Comparison of ENCODE assay signal across 1 cellular context in the genomic region with DNA sequence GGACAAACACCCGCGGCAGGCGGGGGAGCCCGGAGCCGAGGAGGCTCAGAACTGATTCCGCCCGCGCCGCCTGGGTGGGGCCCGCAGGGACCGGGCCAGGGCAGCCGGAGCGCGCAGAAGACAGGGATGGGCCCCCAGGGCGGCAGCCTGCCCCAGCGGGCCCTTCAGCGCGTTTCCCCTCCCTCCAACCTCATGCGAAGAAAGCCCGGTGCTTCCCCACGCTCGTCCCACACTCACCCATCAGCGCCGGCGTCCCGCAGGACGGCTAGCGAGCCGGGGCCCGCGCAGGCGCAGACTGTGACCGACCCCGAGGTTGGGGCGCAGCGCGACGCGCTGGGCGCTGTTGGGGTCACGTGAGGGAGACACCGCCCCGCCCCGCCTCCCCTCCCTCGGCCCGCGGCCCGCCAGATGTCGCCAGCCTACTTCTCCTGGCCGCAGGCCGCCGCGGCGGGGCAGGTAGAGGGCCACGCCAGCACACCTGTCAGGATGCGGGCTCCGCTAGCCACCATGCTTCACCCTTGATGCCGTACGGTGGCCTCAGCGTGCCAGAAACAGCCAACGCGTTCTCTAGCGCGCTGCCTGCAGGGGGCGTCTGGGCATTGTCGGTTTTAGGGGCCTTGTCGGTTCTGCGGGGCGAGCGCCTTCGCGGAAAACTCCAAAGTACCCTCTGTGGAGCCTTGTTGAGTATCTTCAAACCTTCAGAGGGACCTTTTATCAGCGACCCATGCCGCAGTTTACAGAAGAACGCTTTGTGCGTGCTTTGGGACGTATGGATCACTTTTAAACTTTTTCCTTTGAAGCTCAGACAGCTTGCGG.
TF ChIP-seq lines count a peak whose summit lies in the region.

A gene with protein sequence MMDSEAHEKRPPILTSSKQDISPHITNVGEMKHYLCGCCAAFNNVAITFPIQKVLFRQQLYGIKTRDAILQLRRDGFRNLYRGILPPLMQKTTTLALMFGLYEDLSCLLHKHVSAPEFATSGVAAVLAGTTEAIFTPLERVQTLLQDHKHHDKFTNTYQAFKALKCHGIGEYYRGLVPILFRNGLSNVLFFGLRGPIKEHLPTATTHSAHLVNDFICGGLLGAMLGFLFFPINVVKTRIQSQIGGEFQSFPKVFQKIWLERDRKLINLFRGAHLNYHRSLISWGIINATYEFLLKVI (minus strand): TSS at position 297 of the 816 bp plus-strand sequence. CDS start 15,577 bp downstream, outside the sequence.

TF ChIP-seq in K562, 482 proteins besides CTCF, POLR2A, EP300 and RAD21 (continued from another document and continues in another):
- TF ChIP-seq ZBTB34 (CRISPR knock-in tag; IDR thresholded peaks at IDR 0.05) (no peak), TCF7L2 (IDR thresholded peaks at IDR 0.05; ENCODE audit: low read depth, low read length) (no peak), PTRF (tag; IDR thresholded peaks at IDR 0.05) (no peak), RBFOX2 (IDR thresholded peaks at IDR 0.05; ENCODE audit: low read depth, low read length) (peak; percentile 89), LEF1 (IDR thresholded peaks at IDR 0.05) (peak; percentile 53; the same call in 1 of the 2 replicates), PCBP2 (IDR thresholded peaks at IDR 0.05; ENCODE audit: low read depth, low read length, poor library complexity, severe bottlenecking) (no peak), TAL1 (IDR thresholded peaks at IDR 0.05) (no peak), HOXB6 (CRISPR knock-in tag; IDR thresholded peaks at IDR 0.05; ENCODE audit: borderline replicate concordance) (no peak), RFX7 (CRISPR knock-in tag; IDR thresholded peaks at IDR 0.05) (no peak), GATAD2A (IDR thresholded peaks at IDR 0.05) (peak; percentile 56; the same call in 1 of the 2 replicates), ZNF134 (CRISPR knock-in tag; conservative IDR thresholded peaks at IDR 0.05) (no peak; the same call in 1 of the 2 replicates), ARID2 (IDR thresholded peaks at IDR 0.05) (no peak; the same call in 1 of the 2 replicates), HNRNPH1 (optimal IDR thresholded peaks at IDR 0.05; ENCODE audit: low read depth, low read length) (no peak), HDAC8 (tag; IDR thresholded peaks at IDR 0.05) (0 out of 2 replicates have a peak, but pooled peaks have one; percentile 68), SMARCB1 (IDR thresholded peaks at IDR 0.05; ENCODE audit: insufficient read length, low read depth) (no peak), ZNF316 (IDR thresholded peaks at IDR 0.05) (no peak), DIDO1 (tag; IDR thresholded peaks at IDR 0.05; ENCODE audit: low read depth) (peak; percentile 93), ZNF584 (CRISPR knock-in tag; IDR thresholded peaks at IDR 0.05; ENCODE audit: low read depth) (no peak), ZNF511 (CRISPR knock-in tag; IDR thresholded peaks at IDR 0.05) (peak; percentile 88), ZNF764 (CRISPR knock-in tag; IDR thresholded peaks at IDR 0.05; ENCODE audit: low read depth) (no peak), FOXP1 (CRISPR knock-in tag; IDR thresholded peaks at IDR 0.05) (peak; percentile 15), ZKSCAN3 (CRISPR knock-in tag; IDR thresholded peaks at IDR 0.05) (0 out of 2 replicates have a peak, but pooled peaks have one; percentile 21), NR4A1 (CRISPR knock-in tag; IDR thresholded peaks at IDR 0.05) (peak; percentile 95), NR4A1 (tag; IDR thresholded peaks at IDR 0.05) (peak; percentile 52; the same call in 1 of the 2 replicates), TAF7 (tag; IDR thresholded peaks at IDR 0.05) (peak; percentile 43; the same call in 1 of the 2 replicates), FOS (IDR thresholded peaks at IDR 0.05; ENCODE audit: extremely low read depth, insufficient read length) (no peak), HDAC1 (IDR thresholded peaks at IDR 0.05) (peak; percentile 57 to 95; a peak in 3 of 4 replicates), MEIS2 (IDR thresholded peaks at IDR 0.05; ENCODE audit: partially characterized antibody) (peak; percentile 76), NCOR1 (IDR thresholded peaks at IDR 0.05) (peak; percentile 63), SP1 (CRISPR knock-in tag; IDR thresholded peaks at IDR 0.05) (no peak; the same call in 1 of the 2 replicates), MCM5 (IDR thresholded peaks at IDR 0.05; ENCODE audit: low read depth) (no peak), FIP1L1 (IDR thresholded peaks at IDR 0.05; ENCODE audit: low read depth, low read length, poor library complexity, severe bottlenecking) (no peak), RHOXF2B (CRISPR knock-in tag; conservative IDR thresholded peaks at IDR 0.05) (no peak), BRD4 (IDR thresholded peaks at IDR 0.05) (no peak), TBP (optimal IDR thresholded peaks at IDR 0.05; ENCODE audit: low read depth, low read length) (peak; percentile 66), PHF20 (IDR thresholded peaks at IDR 0.05; ENCODE audit: partially characterized antibody) (peak; percentile 85), NR3C1 (CRISPR knock-in tag; IDR thresholded peaks at IDR 0.05) (no peak), CAMTA2 (CRISPR knock-in tag; conservative IDR thresholded peaks at IDR 0.05) (no peak), HMGN3 (IDR thresholded peaks at IDR 0.05; ENCODE audit: borderline replicate concordance, extremely low read depth, insufficient read length, low read depth, low read length) (peak; percentile 63), EWSR1 (IDR thresholded peaks at IDR 0.05; ENCODE audit: borderline replicate concordance, low read depth, partially characterized antibody) (no peak), NFIX (CRISPR knock-in tag; IDR thresholded peaks at IDR 0.05; ENCODE audit: low read depth) (no peak), WHSC1 (IDR thresholded peaks at IDR 0.05; ENCODE audit: low read length) (no peak), ZNF282 (CRISPR knock-in tag; IDR thresholded peaks at IDR 0.05) (peak; percentile 59; the same call in 1 of the 2 replicates), SLC30A9 (CRISPR knock-in tag; IDR thresholded peaks at IDR 0.05) (no peak), SP2 (IDR thresholded peaks at IDR 0.05; ENCODE audit: extremely low read depth, low read depth, low read length, poor library complexity, severe bottlenecking) (no peak), ZNF274 (IDR thresholded peaks at IDR 0.05; ENCODE audit: borderline replicate concordance, low read depth, low read length) (no peak), ZNF57 (CRISPR knock-in tag; IDR thresholded peaks at IDR 0.05) (no peak), MCM2 (IDR thresholded peaks at IDR 0.05; ENCODE audit: low read depth) (no peak), KHSRP (IDR thresholded peaks at IDR 0.05) (no peak), PRPF4 (IDR thresholded peaks at IDR 0.05; ENCODE audit: insufficient read depth, low read depth, low read length, poor library complexity, severe bottlenecking) (no peak), ZBTB5 (IDR thresholded peaks at IDR 0.05) (no peak), DACH1 (IDR thresholded peaks at IDR 0.05; ENCODE audit: partially characterized antibody) (peak; percentile 32), HEY1 (CRISPR knock-in tag; IDR thresholded peaks at IDR 0.05; ENCODE audit: borderline replicate concordance) (no peak), ZNF140 (CRISPR knock-in tag; IDR thresholded peaks at IDR 0.05) (no peak), ZC3H4 (CRISPR knock-in tag; IDR thresholded peaks at IDR 0.05; ENCODE audit: borderline replicate concordance) (no peak), ZNF121 (CRISPR knock-in tag; conservative IDR thresholded peaks at IDR 0.05) (no peak), ILK (tag; IDR thresholded peaks at IDR 0.05; ENCODE audit: borderline replicate concordance, low read depth) (no peak), AFF4 (CRISPR knock-in tag; IDR thresholded peaks at IDR 0.05) (peak; percentile 93)
- TF ChIP-seq, protein P1, sequence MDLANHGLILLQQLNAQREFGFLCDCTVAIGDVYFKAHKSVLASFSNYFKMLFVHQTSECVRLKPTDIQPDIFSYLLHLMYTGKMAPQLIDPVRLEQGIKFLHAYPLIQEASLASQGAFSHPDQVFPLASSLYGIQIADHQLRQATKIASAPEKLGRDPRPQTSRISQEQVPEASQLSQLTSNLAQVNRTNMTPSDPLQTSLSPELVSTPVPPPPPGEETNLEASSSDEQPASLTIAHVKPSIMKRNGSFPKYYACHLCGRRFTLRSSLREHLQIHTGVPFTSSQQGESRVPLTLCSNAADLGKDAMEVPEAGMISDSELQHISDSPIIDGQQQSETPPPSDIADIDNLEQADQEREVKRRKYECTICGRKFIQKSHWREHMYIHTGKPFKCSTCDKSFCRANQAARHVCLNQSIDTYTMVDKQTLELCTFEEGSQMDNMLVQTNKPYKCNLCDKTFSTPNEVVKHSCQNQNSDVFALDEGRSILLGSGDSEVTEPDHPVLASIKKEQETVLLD (IDR thresholded peaks at IDR 0.05): peak; percentile 69; the same call in 1 of the 2 replicates
- TF ChIP-seq, protein P2, sequence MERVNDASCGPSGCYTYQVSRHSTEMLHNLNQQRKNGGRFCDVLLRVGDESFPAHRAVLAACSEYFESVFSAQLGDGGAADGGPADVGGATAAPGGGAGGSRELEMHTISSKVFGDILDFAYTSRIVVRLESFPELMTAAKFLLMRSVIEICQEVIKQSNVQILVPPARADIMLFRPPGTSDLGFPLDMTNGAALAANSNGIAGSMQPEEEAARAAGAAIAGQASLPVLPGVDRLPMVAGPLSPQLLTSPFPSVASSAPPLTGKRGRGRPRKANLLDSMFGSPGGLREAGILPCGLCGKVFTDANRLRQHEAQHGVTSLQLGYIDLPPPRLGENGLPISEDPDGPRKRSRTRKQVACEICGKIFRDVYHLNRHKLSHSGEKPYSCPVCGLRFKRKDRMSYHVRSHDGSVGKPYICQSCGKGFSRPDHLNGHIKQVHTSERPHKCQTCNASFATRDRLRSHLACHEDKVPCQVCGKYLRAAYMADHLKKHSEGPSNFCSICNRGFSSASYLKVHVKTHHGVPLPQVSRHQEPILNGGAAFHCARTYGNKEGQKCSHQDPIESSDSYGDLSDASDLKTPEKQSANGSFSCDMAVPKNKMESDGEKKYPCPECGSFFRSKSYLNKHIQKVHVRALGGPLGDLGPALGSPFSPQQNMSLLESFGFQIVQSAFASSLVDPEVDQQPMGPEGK (CRISPR knock-in tag; IDR thresholded peaks at IDR 0.05; ENCODE audit: borderline replicate concordance): no peak
- TF ChIP-seq, protein P3, sequence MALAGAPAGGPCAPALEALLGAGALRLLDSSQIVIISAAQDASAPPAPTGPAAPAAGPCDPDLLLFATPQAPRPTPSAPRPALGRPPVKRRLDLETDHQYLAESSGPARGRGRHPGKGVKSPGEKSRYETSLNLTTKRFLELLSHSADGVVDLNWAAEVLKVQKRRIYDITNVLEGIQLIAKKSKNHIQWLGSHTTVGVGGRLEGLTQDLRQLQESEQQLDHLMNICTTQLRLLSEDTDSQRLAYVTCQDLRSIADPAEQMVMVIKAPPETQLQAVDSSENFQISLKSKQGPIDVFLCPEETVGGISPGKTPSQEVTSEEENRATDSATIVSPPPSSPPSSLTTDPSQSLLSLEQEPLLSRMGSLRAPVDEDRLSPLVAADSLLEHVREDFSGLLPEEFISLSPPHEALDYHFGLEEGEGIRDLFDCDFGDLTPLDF (CRISPR knock-in tag; IDR thresholded peaks at IDR 0.05): peak; percentile 64; the same call in 1 of the 2 replicates
